ENCODE assay signal across 1 cellular context in genomic region chrX:155218777-155219176, GRCh38.
TF ChIP-seq lines count a peak whose summit lies in the region.

No MANE protein-coding gene starts in this region.

TF ChIP-seq in GM23338, 12 proteins besides CTCF, POLR2A, EP300 and RAD21 (continued from another document):
- no peak for TF ChIP-seq REST (IDR thresholded peaks at IDR 0.05; ENCODE audit: unreplicated experiment)
- TF ChIP-seq STAT1 (IDR thresholded peaks at IDR 0.05; ENCODE audit: unreplicated experiment) = no peak
- TF ChIP-seq EZH2 (IDR thresholded peaks at IDR 0.05; ENCODE audit: low read depth, unreplicated experiment) = no peak
- no peak for TF ChIP-seq EZH2phosphoT487 (IDR thresholded peaks at IDR 0.05; ENCODE audit: unreplicated experiment)
- no peak for TF ChIP-seq ZNF462 (CRISPR knock-in tag; IDR thresholded peaks at IDR 0.05)
